Comparison of ENCODE assay signal across 8 cellular contexts in the genomic region with DNA sequence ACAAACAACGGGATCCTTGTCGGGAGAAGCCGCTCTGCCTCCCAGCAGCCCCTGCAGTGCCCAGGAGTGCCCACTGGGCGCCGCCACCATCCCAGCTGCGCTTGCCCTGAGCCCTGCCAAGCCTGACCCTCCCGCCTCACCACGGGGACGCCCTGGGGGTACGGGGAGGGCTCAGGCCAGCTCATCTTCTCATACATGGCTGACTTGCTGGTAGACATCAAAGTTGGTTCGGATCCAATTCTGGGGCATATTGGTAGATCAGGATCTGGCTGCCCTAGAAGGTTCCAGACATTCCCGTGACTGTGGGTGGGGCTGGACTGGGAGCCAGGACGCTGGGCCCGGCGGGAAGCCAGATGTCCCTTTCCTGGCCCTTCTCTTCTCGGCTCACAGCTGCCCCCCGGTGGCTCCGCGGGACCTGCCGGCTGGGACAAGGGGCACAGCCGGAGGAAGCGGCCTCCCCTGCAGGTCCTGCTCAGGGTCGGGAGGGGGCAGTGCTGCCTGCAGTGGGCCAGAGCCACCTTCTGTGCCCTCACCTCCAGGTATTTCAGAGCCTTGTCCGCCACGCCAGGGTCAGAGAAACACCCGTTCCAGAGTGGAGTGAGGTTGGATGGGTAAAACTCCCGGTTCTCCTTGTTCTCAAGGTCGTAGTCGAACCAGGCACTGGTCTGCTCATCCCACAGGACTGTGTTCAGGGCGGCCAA. TPM values are rescaled to one million over a fixed set of nuclear protein-coding genes. Genes with fewer than 3 reads are reported as not detected.
A peak's percentile ranks its signal among the peaks of the same experiment; 100 is the strongest.
DNase-seq lines count a peak whose midpoint lies in the region; ATAC-seq, FAIRE-seq and TF ChIP-seq lines count a peak whose summit lies in the region.

No MANE protein-coding gene starts in this region.

- TF ChIP-seq POLR2A in H54 (IDR thresholded peaks at IDR 0.05; ENCODE audit: low read depth, low read length): no peak

- H3K9me3 ChIP-seq in DND-41 (ENCODE audit: insufficient read depth, low read length, severe bottlenecking) (no peaks in the 10 kb centered on the region), SJCRH30 (replicated peaks) (no peaks in the 10 kb centered on the region), neuronal stem cell (replicated peaks in 1 of 2; ENCODE audit: control insufficient read depth in 2 of 2, insufficient read depth in 1 of 2, low read depth in 1 of 2, low read length in 2 of 2) (no peaks in the 10 kb centered on the region), stomach smooth muscle (ENCODE audit: control insufficient read depth in 2 of 2, low read length in 2 of 2) (no peaks in the 10 kb centered on the region)

- DNase-seq in DND-41: peak; percentile 71
- DNase-seq in H54 (ENCODE audit: insufficient read length, low spot score): peak; percentile 77
- peak; percentile 93 for DNase-seq in M059J (ENCODE audit: low read depth)
- peak; percentile 91 for DNase-seq in SJCRH30
- peak; percentile 84 for DNase-seq in activated naive CD4-positive, alpha-beta T cell treated with Interleukin-2 at 50 U/mL for 16 hours
- peak; percentile 88 to 90 for DNase-seq in frontal cortex (ENCODE audit: low spot score in 2 of 2)
- DNase-seq in neuronal stem cell (ENCODE audit: low spot score): peak; percentile 81

- H3K9ac ChIP-seq in DND-41 (ENCODE audit: low read depth, low read length): no peak overlapping the region
- H3K9ac ChIP-seq in neuronal stem cell (ENCODE audit: low read depth, low read length, poor library complexity): peak overlapping the region; percentile 54
- H3K9ac ChIP-seq in stomach smooth muscle (ENCODE audit: low read length in 2 of 2): peak overlapping the region; percentile 51 to 64

- H2BK12ac ChIP-seq in neuronal stem cell (ENCODE audit: low read length): no peak overlapping the region

- H2AK5ac ChIP-seq in neuronal stem cell (ENCODE audit: low read depth, low read length): no peak overlapping the region

- H3K18ac ChIP-seq in neuronal stem cell (ENCODE audit: low read length): peak overlapping the region; percentile 29

- peak overlapping the region; percentile 56 for H2BK15ac ChIP-seq in neuronal stem cell (ENCODE audit: low read length)

- no peak overlapping the region for H2BK5ac ChIP-seq in neuronal stem cell (ENCODE audit: low read length)

- no peak for FAIRE-seq in H54 (lab: Jason Lieb, UNC)
- FAIRE-seq in frontal cortex (lab: Jason Lieb, UNC): no peak

- H3K4me3 ChIP-seq in DND-41 (ENCODE audit: low read depth in 1 of 2, low read length in 2 of 2) (no peak overlapping the region), SJCRH30 (peak overlapping the region; percentile 59), neuronal stem cell (ENCODE audit: low read length in 2 of 2) (peak overlapping the region; percentile 46 to 70), stomach smooth muscle (ENCODE audit: low read length in 2 of 2) (peak overlapping the region; percentile 55 to 74)

- peak overlapping the region; percentile 35 for H3K4me2 ChIP-seq in DND-41 (ENCODE audit: insufficient read depth, low read length)
- H3K4me2 ChIP-seq in neuronal stem cell (ENCODE audit: insufficient read depth, low read length, poor library complexity, severe bottlenecking): peak overlapping the region; percentile 87

- peak overlapping the region; percentile 88 for H3K23ac ChIP-seq in neuronal stem cell (ENCODE audit: low read depth, low read length, poor library complexity)

- TF ChIP-seq CTCF in DND-41 (IDR thresholded peaks at IDR 0.05; ENCODE audit: borderline replicate concordance, extremely low read depth, low read length, poor library complexity, severe bottlenecking): peak; percentile 74

- H2AFZ ChIP-seq in DND-41 (ENCODE audit: low read depth, low read length) (peak overlapping the region; percentile 7; the same call in 1 of the 2 replicates), neuronal stem cell (ENCODE audit: low read length) (peak overlapping the region; percentile 96)

- H4K91ac ChIP-seq in neuronal stem cell (ENCODE audit: low read depth, low read length, poor library complexity): peak overlapping the region; percentile 98

- no peak overlapping the region for H3K27ac ChIP-seq in DND-41 (ENCODE audit: low read length)
- H3K27ac ChIP-seq in SJCRH30: peak overlapping the region; percentile 63
- no peak overlapping the region for H3K27ac ChIP-seq in neuronal stem cell (replicated peaks; ENCODE audit: low read length)
- H3K27ac ChIP-seq in stomach smooth muscle (ENCODE audit: low read length): peak overlapping the region; percentile 49

- H3K79me1 ChIP-seq in neuronal stem cell (ENCODE audit: low read depth, low read length): peaks cover 2% of the 10 kb centered on the region

- peaks cover 34% of the 10 kb centered on the region for H3K4me1 ChIP-seq in DND-41 (ENCODE audit: insufficient read depth, low read length)
- 0 out of 2 replicates have a peak, but pooled peaks cover 5% of the 10 kb centered on the region for H3K4me1 ChIP-seq in SJCRH30
- H3K4me1 ChIP-seq in neuronal stem cell (ENCODE audit: control insufficient read depth in 2 of 2, insufficient read depth in 1 of 2, low read depth in 1 of 2, low read length in 2 of 2): peaks cover 0 to 3% of the 10 kb centered on the region in 2 donors
- peaks cover 14% of the 10 kb centered on the region for H3K4me1 ChIP-seq in stomach smooth muscle (ENCODE audit: control insufficient read depth, insufficient read depth, low read length)

- H4K8ac ChIP-seq in neuronal stem cell (ENCODE audit: low read depth, low read length): no peak overlapping the region

- H3K27me3 ChIP-seq in DND-41 (ENCODE audit: insufficient read depth, low read length, poor library complexity): no peaks in the 10 kb centered on the region
- H3K27me3 ChIP-seq in SJCRH30: no peaks in the 10 kb centered on the region
- H3K27me3 ChIP-seq in neuronal stem cell (ENCODE audit: control insufficient read depth in 3 of 3, insufficient read depth in 3 of 3, low read depth in 1 of 3, low read length in 3 of 3): no peaks in the 10 kb centered on the region
- H3K27me3 ChIP-seq in stomach smooth muscle (ENCODE audit: control insufficient read depth in 1 of 2, insufficient read depth in 2 of 2, low read length in 2 of 2): no peaks in the 10 kb centered on the region

- H3K36me3 ChIP-seq in DND-41 (ENCODE audit: insufficient read depth, low read length) (no peaks in the 10 kb centered on the region), SJCRH30 (no peaks in the 10 kb centered on the region), neuronal stem cell (replicated peaks in 1 of 2; ENCODE audit: control insufficient read depth in 2 of 2, insufficient read depth in 2 of 2, low read length in 2 of 2) (no peaks in the 10 kb centered on the region), stomach smooth muscle (ENCODE audit: control insufficient read depth in 2 of 2, insufficient read depth in 2 of 2, low read length in 2 of 2) (no peaks in the 10 kb centered on the region)

- no peak overlapping the region for H3K4ac ChIP-seq in neuronal stem cell (ENCODE audit: low read length)

- no peaks in the 10 kb centered on the region for H3K79me2 ChIP-seq in DND-41 (ENCODE audit: insufficient read depth, low read length)

- no peak overlapping the region for H3K14ac ChIP-seq in neuronal stem cell (ENCODE audit: low read length)

- H4K20me1 ChIP-seq in DND-41 (ENCODE audit: insufficient read depth, low read length): peaks cover 7% of the 10 kb centered on the region; the same call in 1 of the 2 replicates

- ATAC-seq in DND-41 (ENCODE audit: insufficient read depth, low read depth): peak; percentile 27; the same call in 2 of the 3 replicates

- no CpG with 5 or more reads among the region's 30 CpGs for WGBS in neuronal stem cell (ENCODE audit: extremely low coverage in 2 of 2, insufficient read length in 2 of 2, insufficient replicate concordance in 1 of 2), 2 donors

- peak overlapping the region; percentile 82 for H2BK120ac ChIP-seq in neuronal stem cell (ENCODE audit: low read depth, low read length)

RNA-seq across cellular contexts. Expression of a gene that starts 10.6 kb away (rescaled TPM):
- not detected in 2 replicates for total RNA-seq in M059J (2014; rRNA removed; shearing (Covaris generic))
- not detected in 2 replicates for total RNA-seq in SJCRH30 (2014; rRNA removed; shearing (Covaris generic))
- not detected for total RNA-seq in frontal cortex
- not detected for polyA plus RNA-seq in neuronal stem cell (2013, experiment 1 of 2)
- not detected for polyA plus RNA-seq in neuronal stem cell (2013, experiment 2 of 2)

Comparison
In these comparisons a context has a peak if more than half of its experiments do, and no peak if none do; other contexts are left out.
1. H3K27ac ChIP-seq: peak in SJCRH30 (single experiment) and stomach smooth muscle (single experiment); none in DND-41 (single experiment) and neuronal stem cell (single experiment).
2. H3K4me3 ChIP-seq: peak in SJCRH30 (single experiment), neuronal stem cell (2 of 2) and stomach smooth muscle (2 of 2); none in DND-41 (0 of 2).
3. Peak in every context shown above with its lines, with median percentiles within 50 percentile points of each other: DNase-seq.